In the genomic region with DNA sequence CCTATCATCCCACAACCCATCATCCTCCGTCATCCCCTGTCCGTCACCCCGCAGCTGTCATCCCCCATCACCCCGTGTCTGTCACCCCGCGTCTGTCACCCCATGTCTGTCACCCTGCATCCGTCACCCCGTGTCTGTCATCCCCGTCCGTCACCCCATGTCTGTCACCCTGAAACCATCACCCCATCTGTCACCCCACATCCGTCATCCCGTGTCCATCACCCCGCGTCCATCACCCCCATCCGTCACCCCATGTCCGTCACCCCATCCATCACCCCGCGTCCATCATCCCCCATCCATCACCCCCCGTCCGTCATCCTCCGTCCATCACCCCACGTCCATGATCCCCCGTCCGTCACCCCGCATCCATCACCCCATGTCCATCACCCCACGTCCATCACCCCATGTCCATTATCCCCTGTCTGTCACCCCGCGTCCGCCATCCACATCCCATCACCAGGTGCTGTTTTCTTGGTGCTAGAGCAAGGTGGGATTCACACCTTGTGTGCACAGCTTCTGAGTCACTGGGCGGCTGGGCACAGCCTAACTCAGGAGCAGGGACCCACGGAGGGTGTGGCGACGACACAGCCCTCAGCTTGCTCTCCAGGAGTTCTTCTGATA, we compare ENCODE assay signal across 11 cellular contexts. TPM values are rescaled to one million over a fixed set of nuclear protein-coding genes. Genes with fewer than 3 reads are reported as not detected.
A peak's percentile ranks its signal among the peaks of the same experiment; 100 is the strongest.
DNase-seq lines count a peak whose midpoint lies in the region; ATAC-seq, FAIRE-seq and TF ChIP-seq lines count a peak whose summit lies in the region.
"Had no signal": no experiment of that assay in that cellular context is flagged by ENCODE, and none has a peak within 500 bp of the region (broad histone marks: within the 10 kb centered on the region; RNA-seq: fewer than 3 reads in every experiment).

No MANE protein-coding gene starts in this region.

- no peak for ATAC-seq in stimulated activated effector memory CD8-positive, alpha-beta T cell treated with anti-CD3 and anti-CD28 coated beads, Interleukin-12 subunit alpha, Interleukin-12 subunit beta, amount 100 ng/mL, for 72 hours
- no peak for ATAC-seq in HG03571 (IDR thresholded peaks at IDR 0.05; ENCODE audit: unreplicated experiment)

- intact Hi-C loops in kidney (cut with DNase I), result no loop called here

- no peak for TF ChIP-seq CTCF in HFFc6 (IDR thresholded peaks at IDR 0.05)
- TF ChIP-seq CTCF in kidney (IDR thresholded peaks at IDR 0.05; ENCODE audit: borderline replicate concordance, extremely low read depth, insufficient read depth), result no peak
- TF ChIP-seq CTCF in coronary artery (IDR thresholded peaks at IDR 0.05), result no peak

- no peak overlapping the region for H3K4me3 ChIP-seq in kidney (ENCODE audit: low read length in 2 of 2)
- no peak overlapping the region for H3K4me3 ChIP-seq in coronary artery

- peaks cover 11% of the 10 kb centered on the region for H3K27me3 Mint-ChIP-seq in HFFc6 (ENCODE audit: insufficient read depth)
- H3K27me3 Mint-ChIP-seq in activated T-cell treated with anti-CD3 and anti-CD28 coated beads, Interleukin-2, amount 50 U/mL, for 24 hours, result no peaks in the 10 kb centered on the region

- peak overlapping the region; percentile 76 for H3K4me3 Mint-ChIP-seq in HFFc6
- peak overlapping the region; percentile 81 for H3K4me3 Mint-ChIP-seq in activated T-cell treated with anti-CD3 and anti-CD28 coated beads, Interleukin-2, amount 50 U/mL, for 24 hours
- peak overlapping the region; percentile 82 for H3K4me3 Mint-ChIP-seq in stimulated activated effector memory CD8-positive, alpha-beta T cell treated with anti-CD3 and anti-CD28 coated beads, Interleukin-12 subunit alpha, Interleukin-12 subunit beta, amount 100 ng/mL, for 72 hours
- H3K4me3 Mint-ChIP-seq: nephron had no signal

- DNase-seq in HFFc6 (no peak), kidney (peak; percentile 62), coronary artery (ENCODE audit: low spot score) (no peak), RKO (ENCODE audit: low spot score) (no peak)
- DNase-seq in activated T-cell treated with anti-CD3 and anti-CD28 coated beads, Interleukin-2, amount 50 U/mL, for 24 hours, result peak; percentile 31
- DNase-seq in stimulated activated effector memory CD8-positive, alpha-beta T cell treated with anti-CD3 and anti-CD28 coated beads, Interleukin-12 subunit alpha, Interleukin-12 subunit beta, amount 100 ng/mL, for 72 hours (ENCODE audit: low spot score in 2 of 2), result no peak
- DNase-seq: NCI-H146, RPMI8226 had no signal

- H3K27ac ChIP-seq in kidney (ENCODE audit: low read depth in 2 of 2, low read length in 2 of 2), result no peak overlapping the region
- peak overlapping the region in 1 of 2 donors; percentile 32 for H3K27ac ChIP-seq in coronary artery

- FAIRE-seq in kidney (lab: Jason Lieb, UNC), result no peak
- FAIRE-seq: H54 had no signal

- H3K27ac Mint-ChIP-seq in HFFc6, result peak overlapping the region; percentile 95
- H3K27ac Mint-ChIP-seq in activated T-cell treated with anti-CD3 and anti-CD28 coated beads, Interleukin-2, amount 50 U/mL, for 24 hours, result peak overlapping the region; percentile 97
- H3K27ac Mint-ChIP-seq in stimulated activated effector memory CD8-positive, alpha-beta T cell treated with anti-CD3 and anti-CD28 coated beads, Interleukin-12 subunit alpha, Interleukin-12 subunit beta, amount 100 ng/mL, for 72 hours, result peak overlapping the region; percentile 93

- H3K4me1 ChIP-seq in kidney (ENCODE audit: control insufficient read depth in 1 of 2, insufficient read depth in 1 of 2, low read depth in 1 of 2, low read length in 2 of 2), result peaks cover 0 to 6% of the 10 kb centered on the region in 2 donors

- no peaks in the 10 kb centered on the region for H3K9me3 Mint-ChIP-seq in HFFc6
- H3K9me3 Mint-ChIP-seq in activated T-cell treated with anti-CD3 and anti-CD28 coated beads, Interleukin-2, amount 50 U/mL, for 24 hours, result no peaks in the 10 kb centered on the region
- H3K9me3 Mint-ChIP-seq in stimulated activated effector memory CD8-positive, alpha-beta T cell treated with anti-CD3 and anti-CD28 coated beads, Interleukin-12 subunit alpha, Interleukin-12 subunit beta, amount 100 ng/mL, for 72 hours, result no peaks in the 10 kb centered on the region
- H3K9me3 Mint-ChIP-seq: nephron had no signal

- H3K9me3 ChIP-seq in kidney (ENCODE audit: control insufficient read depth in 1 of 2, low read length in 2 of 2), result no peaks in the 10 kb centered on the region

- H3K36me3 Mint-ChIP-seq in HFFc6 (ENCODE audit: low read depth), result peaks cover 21% of the 10 kb centered on the region
- peaks cover 28% of the 10 kb centered on the region for H3K36me3 Mint-ChIP-seq in activated T-cell treated with anti-CD3 and anti-CD28 coated beads, Interleukin-2, amount 50 U/mL, for 24 hours (ENCODE audit: low read depth)
- H3K36me3 Mint-ChIP-seq in stimulated activated effector memory CD8-positive, alpha-beta T cell treated with anti-CD3 and anti-CD28 coated beads, Interleukin-12 subunit alpha, Interleukin-12 subunit beta, amount 100 ng/mL, for 72 hours, result peaks cover 36% of the 10 kb centered on the region

- no peaks in the 10 kb centered on the region for H3K36me3 ChIP-seq in kidney (ENCODE audit: control insufficient read depth in 1 of 2, insufficient read depth in 2 of 2, low read length in 2 of 2)

- H3K9ac ChIP-seq in kidney (ENCODE audit: low read length in 2 of 2), result no peak overlapping the region

- H3K4me1 Mint-ChIP-seq in HFFc6 (ENCODE audit: low read depth), result peaks cover 74% of the 10 kb centered on the region
- peaks cover 76% of the 10 kb centered on the region for H3K4me1 Mint-ChIP-seq in activated T-cell treated with anti-CD3 and anti-CD28 coated beads, Interleukin-2, amount 50 U/mL, for 24 hours (ENCODE audit: low read depth)
- peaks cover 77% of the 10 kb centered on the region for H3K4me1 Mint-ChIP-seq in stimulated activated effector memory CD8-positive, alpha-beta T cell treated with anti-CD3 and anti-CD28 coated beads, Interleukin-12 subunit alpha, Interleukin-12 subunit beta, amount 100 ng/mL, for 72 hours

RNA-seq across cellular contexts. Expression of a gene that starts 24.2 kb away (rescaled TPM):
- 10 to 100 TPM; 31.6 to 37.6 (median 33.1) TPM for total RNA-seq in HFFc6 (2021; fragmentation: NEBNext Ultra II Directional; extraction: Animal tissue kit (Norgen Biotek cat#: 25700))
- total RNA-seq in kidney, result 28.8 TPM
- polyA plus RNA-seq in kidney (ENCODE audit: insufficient read depth, low read depth, low replicate concordance), result 4.2 TPM

Comparison
In these comparisons a context has a peak if more than half of its experiments do, and no peak if none do; other contexts are left out.
1. DNase-seq: peak in activated T-cell treated with anti-CD3 and anti-CD28 coated beads, Interleukin-2, amount 50 U/mL, for 24 hours (single experiment) and kidney (single experiment); none in HFFc6 (single experiment), stimulated activated effector memory CD8-positive, alpha-beta T cell treated with anti-CD3 and anti-CD28 coated beads, Interleukin-12 subunit alpha, Interleukin-12 subunit beta, amount 100 ng/mL, for 72 hours (0 of 2), coronary artery (single experiment) and RKO (single experiment).
2. Peak in every context shown above with its lines, with median percentiles within 50 percentile points of each other: H3K27ac Mint-ChIP-seq and H3K4me3 Mint-ChIP-seq.